In the genomic region with DNA sequence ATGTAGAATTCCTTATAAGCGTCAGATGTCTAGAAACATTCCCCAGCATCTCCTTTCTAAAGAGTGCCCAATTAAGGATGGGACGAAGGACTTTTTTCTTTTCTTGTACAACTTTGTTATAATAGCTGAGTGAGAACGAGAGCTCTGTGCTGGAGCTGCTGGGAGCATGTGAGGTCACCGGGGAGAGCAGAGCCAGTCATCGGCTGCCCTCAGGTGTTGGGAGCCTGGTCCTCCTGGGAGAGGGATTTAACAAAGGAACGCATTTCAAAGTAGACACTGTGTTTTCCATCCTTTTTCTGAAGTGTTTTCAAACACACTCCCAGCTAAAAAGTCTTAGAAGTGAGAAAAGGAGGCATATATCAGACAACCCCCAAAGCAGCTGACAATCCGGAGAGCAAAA, we compare ENCODE assay signal across 28 cellular contexts. TPM values are rescaled to one million over a fixed set of nuclear protein-coding genes. Genes with fewer than 3 reads are reported as not detected.
"Had no signal": no experiment of that assay in that cellular context is flagged by ENCODE, and none has a peak within 500 bp of the region (broad histone marks: within the 10 kb centered on the region; RNA-seq: fewer than 3 reads in every experiment).

No MANE protein-coding gene starts in this region.

- ATAC-seq: activated CD8-positive, alpha-beta T cell treated with anti-CD3 and anti-CD28 coated beads for 36 hours; activated T-cell treated with anti-CD3 and anti-CD28 coated beads, Interleukin-2, amount 50 U/mL, for 72 hours; activated T-helper 17 cell treated with anti-CD3 and anti-CD28 coated beads, Interleukin-2, amount 50 U/mL, for 72 hours had no signal

- DNase-seq: activated CD4-positive, alpha-beta T cell treated with anti-CD3 and anti-CD28 coated beads, Interleukin-2, amount 10 ng/mL, durations not matched to agents 24 days and 14 days; activated CD4-positive, alpha-beta T cell treated with anti-CD3 and anti-CD28 coated beads, Interleukin-2, amount 50 U/mL, for 4 hours; activated CD8-positive, alpha-beta T cell treated with anti-CD3 and anti-CD28 coated beads for 36 hours; activated effector memory CD4-positive, alpha-beta T cell treated with anti-CD3 and anti-CD28 coated beads, Interleukin-2, amount 50 U/mL, for 16 hours; activated naive CD4-positive, alpha-beta T cell; activated naive CD4-positive, alpha-beta T cell treated with anti-CD3 and anti-CD28 coated beads, Interleukin-2, amount 50 U/mL, for 16 hours; activated naive CD8-positive, alpha-beta T cell treated with anti-CD3 and anti-CD28 coated beads for 36 hours; activated T-cell treated with anti-CD3 and anti-CD28 coated beads, Interleukin-2, amount 50 U/mL, for 1 hour; activated T-cell treated with anti-CD3 and anti-CD28 coated beads, Interleukin-2, amount 50 U/mL, for 72 hours; amniotic stem cell; aorta; brain microvascular endothelial cell; central memory CD4-positive, alpha-beta T cell; MM.1S; MV-4-11; NCI-H1092; NCI-H1436; NCI-H1694; NCI-H2081 treated with DMSO at 0.1 percent for 48 hours; NCI-H345; NCI-H524 treated with DMSO at 0.1 percent for 48 hours; Right ventricle myocardium superior; T-helper 1 cell; T-helper 2 cell; T-helper 9 cell had no signal

RNA-seq across cellular contexts. Expression of a gene that starts 50.9 kb away (rescaled TPM):
- total RNA-seq: activated CD4-positive, alpha-beta T cell treated with anti-CD3 and anti-CD28 coated beads, Interleukin-2, amount 10 ng/mL, durations not matched to agents 24 days and 14 days; activated CD8-positive, alpha-beta memory T cell treated with anti-CD3 and anti-CD28 coated beads for 36 hours; activated CD8-positive, alpha-beta T cell treated with anti-CD3 and anti-CD28 coated beads for 36 hours; activated naive CD8-positive, alpha-beta T cell treated with anti-CD3 and anti-CD28 coated beads for 36 hours; activated T-cell treated with anti-CD3 and anti-CD28 coated beads, Interleukin-2, amount 50 U/mL, for 72 hours; activated T-helper 17 cell treated with anti-CD3 and anti-CD28 coated beads, Interleukin-2, amount 50 U/mL, for 72 hours; aorta; LHCN-M2; Right ventricle myocardium superior had no signal
